1 cellular context compared by ENCODE assay signal in genomic region chr17:65181237-65182061, GRCh38.
A peak's percentile ranks its signal among the peaks of the same experiment; 100 is the strongest.
TF ChIP-seq lines count a peak whose summit lies in the region.

No MANE protein-coding gene starts in this region.

TF ChIP-seq in GM12878, 131 proteins besides CTCF, POLR2A, EP300 and RAD21 (continued from another document and continues in another):
- TF ChIP-seq TAF1 (IDR thresholded peaks at IDR 0.05; ENCODE audit: borderline replicate concordance, low read depth, low read length), result no peak
- TF ChIP-seq FOS (IDR thresholded peaks at IDR 0.05; ENCODE audit: borderline replicate concordance, extremely low read depth, insufficient read length), result no peak
- TF ChIP-seq PKNOX1 (IDR thresholded peaks at IDR 0.05), result peak; percentile 43
- no peak for TF ChIP-seq SUPT20H (IDR thresholded peaks at IDR 0.05; ENCODE audit: borderline replicate concordance, control insufficient read depth, low read depth, low read length)
- TF ChIP-seq SMAD1 (IDR thresholded peaks at IDR 0.05; ENCODE audit: low read depth, partially characterized antibody), result no peak
- peak; percentile 29; the same call in 1 of the 2 replicates for TF ChIP-seq MTA3 (IDR thresholded peaks at IDR 0.05; ENCODE audit: borderline replicate concordance, low read length)
- TF ChIP-seq ZBTB4 (CRISPR knock-in tag; IDR thresholded peaks at IDR 0.05), result no peak
- TF ChIP-seq CUX1 (IDR thresholded peaks at IDR 0.05; ENCODE audit: insufficient replicate concordance, low read depth, low read length), result peak; percentile 4
- no peak for TF ChIP-seq HCFC1 (IDR thresholded peaks at IDR 0.05; ENCODE audit: low read length)
- peak; percentile 91 for TF ChIP-seq ZBED1 (IDR thresholded peaks at IDR 0.05; ENCODE audit: borderline replicate concordance)
- no peak for TF ChIP-seq ASH2L (IDR thresholded peaks at IDR 0.05; ENCODE audit: borderline replicate concordance, low read depth)
- peak; percentile 62 to 76 for TF ChIP-seq BHLHE40 (IDR thresholded peaks at IDR 0.05; ENCODE audit: borderline replicate concordance in 1 of 2, low read depth in 2 of 2, low read length in 1 of 2)
- TF ChIP-seq MEF2A (IDR thresholded peaks at IDR 0.05; ENCODE audit: insufficient read depth, low read depth, low read length), result peak; percentile 86
- no peak for TF ChIP-seq NR2C1 (IDR thresholded peaks at IDR 0.05)
- no peak for TF ChIP-seq IRF5 (IDR thresholded peaks at IDR 0.05; ENCODE audit: borderline replicate concordance)
- TF ChIP-seq SREBF2 (IDR thresholded peaks at IDR 0.05; ENCODE audit: low read length), result no peak
- peak; percentile 21 for TF ChIP-seq RAD51 (IDR thresholded peaks at IDR 0.05)
- no peak for TF ChIP-seq MYC (IDR thresholded peaks at IDR 0.05; ENCODE audit: insufficient read depth, insufficient read length, insufficient replicate concordance, low read length, severe bottlenecking)
- TF ChIP-seq RB1 (IDR thresholded peaks at IDR 0.05; ENCODE audit: borderline replicate concordance), result no peak
- peak in 1 of 2 experiments; percentile 35; a peak in 1 of 3 replicates for TF ChIP-seq EGR1 (IDR thresholded peaks at IDR 0.05; ENCODE audit: borderline replicate concordance in 1 of 2, low read depth in 2 of 2, low read length in 2 of 2)
- TF ChIP-seq SKIL (IDR thresholded peaks at IDR 0.05; ENCODE audit: low read depth, poor library complexity, severe bottlenecking), result peak; percentile 78
- peak; percentile 61; the same call in 1 of the 2 replicates for TF ChIP-seq POLR2AphosphoS5 (IDR thresholded peaks at IDR 0.05; ENCODE audit: low read length)
- TF ChIP-seq SIX5 (IDR thresholded peaks at IDR 0.05; ENCODE audit: low read depth, low read length, severe bottlenecking), result no peak
- TF ChIP-seq MXI1 (IDR thresholded peaks at IDR 0.05; ENCODE audit: low read depth, low read length), result no peak
- TF ChIP-seq NFYA (IDR thresholded peaks at IDR 0.05; ENCODE audit: borderline replicate concordance, low read depth, low read length), result no peak
- TF ChIP-seq NFXL1 (IDR thresholded peaks at IDR 0.05; ENCODE audit: borderline replicate concordance), result no peak
- TF ChIP-seq MEF2B (IDR thresholded peaks at IDR 0.05; ENCODE audit: partially characterized antibody, poor library complexity, severe bottlenecking), result peak; percentile 93
- peak; percentile 94; the same call in 1 of the 2 replicates for TF ChIP-seq BCL11A (IDR thresholded peaks at IDR 0.05; ENCODE audit: low read depth, low read length)
- TF ChIP-seq RUNX3 (IDR thresholded peaks at IDR 0.05; ENCODE audit: low read length), result peak; percentile 95
- no peak for TF ChIP-seq ZNF622 (IDR thresholded peaks at IDR 0.05)
- TF ChIP-seq ZZZ3 (IDR thresholded peaks at IDR 0.05; ENCODE audit: control insufficient read depth, insufficient read length, low read depth), result no peak
- 0 out of 2 replicates have a peak, but pooled peaks have one; percentile 11 for TF ChIP-seq SPI1 (IDR thresholded peaks at IDR 0.05; ENCODE audit: borderline replicate concordance, insufficient read depth, low read depth, low read length)
- TF ChIP-seq SUZ12 (IDR thresholded peaks at IDR 0.05; ENCODE audit: unreplicated experiment), result no peak
- TF ChIP-seq ZNF207 (IDR thresholded peaks at IDR 0.05; ENCODE audit: borderline replicate concordance), result 0 out of 2 replicates have a peak, but pooled peaks have one; percentile 65
- no peak for TF ChIP-seq SIN3A (IDR thresholded peaks at IDR 0.05; ENCODE audit: low read depth, low read length)
- TF ChIP-seq E2F8 (IDR thresholded peaks at IDR 0.05; ENCODE audit: low read depth, partially characterized antibody), result no peak
- TF ChIP-seq CHD1 (IDR thresholded peaks at IDR 0.05; ENCODE audit: low read depth, low read length), result peak; percentile 69; the same call in 1 of the 2 replicates
- TF ChIP-seq SRF (IDR thresholded peaks at IDR 0.05; ENCODE audit: low read depth in 2 of 2, low read length in 2 of 2), result peak in 1 of 2 experiments; percentile 76; a peak in 1 of 4 replicates
- TF ChIP-seq PML (IDR thresholded peaks at IDR 0.05; ENCODE audit: low read length), result 0 out of 2 replicates have a peak, but pooled peaks have one; percentile 75
- TF ChIP-seq CEBPZ (IDR thresholded peaks at IDR 0.05; ENCODE audit: low read depth, low read length), result no peak
- TF ChIP-seq FOXK2 (IDR thresholded peaks at IDR 0.05), result no peak
- TF ChIP-seq HDAC2 (IDR thresholded peaks at IDR 0.05), result 0 out of 2 replicates have a peak, but pooled peaks have one; percentile 82
